ENCODE assay signal across 9 cellular contexts in the genomic region with DNA sequence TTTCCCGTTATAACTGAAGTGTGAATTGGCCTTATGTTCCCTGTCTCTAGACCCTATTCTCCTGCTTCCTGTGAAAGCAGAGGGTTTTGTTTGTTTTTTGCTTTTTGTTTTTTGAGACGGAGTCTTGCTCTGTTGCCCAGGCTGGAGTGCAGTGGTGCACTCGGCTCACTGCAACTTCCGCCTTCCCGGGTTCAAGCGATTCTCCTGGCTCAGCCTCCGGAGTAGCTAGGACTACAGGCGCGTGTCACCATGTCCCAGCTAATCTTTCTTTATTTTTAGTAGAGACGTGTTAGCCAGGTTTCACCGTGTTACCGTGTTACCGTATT. TPM values are rescaled to one million over a fixed set of nuclear protein-coding genes. Genes with fewer than 3 reads are reported as not detected.
DNase-seq lines count a peak whose midpoint lies in the region; ATAC-seq and TF ChIP-seq lines count a peak whose summit lies in the region.
"Had no signal": no experiment of that assay in that cellular context is flagged by ENCODE, and none has a peak within 500 bp of the region (broad histone marks: within the 10 kb centered on the region; RNA-seq: fewer than 3 reads in every experiment).

No MANE protein-coding gene starts in this region.

- H3K4me3 ChIP-seq in fibroblast of villous mesenchyme (ENCODE audit: low read depth, low read length): peak overlapping the region; percentile 59
- H3K4me3 ChIP-seq in osteoblast (ENCODE audit: insufficient read depth, low read length): peak overlapping the region; percentile 70

- no peaks in the 10 kb centered on the region for H3K27me3 Mint-ChIP-seq in CD4-positive, alpha-beta T cell
- no peaks in the 10 kb centered on the region for H3K27me3 Mint-ChIP-seq in T-cell

- peak overlapping the region; percentile 81 for H2AFZ ChIP-seq in osteoblast (ENCODE audit: low read length)

- POLR2A ChIA-PET in CD4-positive, alpha-beta T cell (lab: Charles Lee): interaction anchor here (0.7 to 2.9 kb wide), 3 partner anchors 19 to 30 kb away, joined by 3 to 18 read pairs (median 4); partner anchors contain the start of genes PEX6 and PPP2R5D
- POLR2A ChIA-PET in T-cell (lab: Charles Lee): no interaction called here

- H3K36me3 Mint-ChIP-seq in CD4-positive, alpha-beta T cell (ENCODE audit: low read depth): peaks cover 12% of the 10 kb centered on the region
- peaks cover 21% of the 10 kb centered on the region for H3K36me3 Mint-ChIP-seq in T-cell

- no peak overlapping the region for H3K27ac ChIP-seq in CD4-positive, alpha-beta T cell (ENCODE audit: low read depth, low read length)
- no peak overlapping the region for H3K27ac ChIP-seq in osteoblast (ENCODE audit: low read depth, low read length)

- peaks cover 9% of the 10 kb centered on the region for H3K36me3 ChIP-seq in osteoblast (ENCODE audit: insufficient read depth, low read length)

- TF ChIP-seq CTCF in CD4-positive, alpha-beta T cell (IDR thresholded peaks at IDR 0.05): no peak
- no peak for TF ChIP-seq CTCF in fibroblast of villous mesenchyme (IDR thresholded peaks at IDR 0.05; ENCODE audit: insufficient read depth, low read depth, low read length)
- no peak for TF ChIP-seq CTCF in osteoblast (IDR thresholded peaks at IDR 0.05; ENCODE audit: extremely low read depth, low read depth, low read length)

- no peaks in the 10 kb centered on the region for H3K9me3 Mint-ChIP-seq in CD4-positive, alpha-beta T cell
- no peaks in the 10 kb centered on the region for H3K9me3 Mint-ChIP-seq in T-cell

- peaks cover 11% of the 10 kb centered on the region for H3K4me1 ChIP-seq in osteoblast (ENCODE audit: insufficient read depth, low read length)

- H3K27me3 ChIP-seq in CD4-positive, alpha-beta T cell (ENCODE audit: control insufficient read depth, insufficient read depth, low read length): no peaks in the 10 kb centered on the region
- no peaks in the 10 kb centered on the region for H3K27me3 ChIP-seq in osteoblast (ENCODE audit: insufficient read depth, low read length)

- CTCF ChIA-PET in CD4-positive, alpha-beta T cell (lab: Charles Lee): interaction anchor here (0.6 kb wide), 1 partner anchor 92 kb away, joined by 4 read pairs; no protein-coding TSS in a partner anchor
- CTCF ChIA-PET in T-cell (lab: Charles Lee): no interaction called here

- H3K4me2 ChIP-seq in osteoblast (ENCODE audit: insufficient read depth, low read length): peak overlapping the region; percentile 92

- H3K4me1 Mint-ChIP-seq in CD4-positive, alpha-beta T cell (ENCODE audit: low read depth): peaks cover 20% of the 10 kb centered on the region
- H3K4me1 Mint-ChIP-seq in T-cell: peaks cover 21 to 25% (median 22%) of the 10 kb centered on the region in 3 donors

- ATAC-seq in CD4-positive, alpha-beta T cell (ENCODE audit: poor library complexity): no peak
- no peak for ATAC-seq in T-cell (replicated peaks in 1 of 4)
- no peak for ATAC-seq in GM18861 (IDR thresholded peaks at IDR 0.05; ENCODE audit: unreplicated experiment)
- no peak for ATAC-seq in HG02759 (IDR thresholded peaks at IDR 0.05; ENCODE audit: unreplicated experiment)
- ATAC-seq in GM21786 (IDR thresholded peaks at IDR 0.05; ENCODE audit: unreplicated experiment): no peak

- H3K27ac Mint-ChIP-seq in CD4-positive, alpha-beta T cell: no peak overlapping the region
- H3K27ac Mint-ChIP-seq in T-cell: no peak overlapping the region

- intact Hi-C loops in CD4-positive, alpha-beta T cell (cut with DNase I, micrococcal nuclease): no loop called here

- H3K79me2 ChIP-seq in osteoblast (ENCODE audit: insufficient read depth, low read length): no peaks in the 10 kb centered on the region

- peak overlapping the region; percentile 79 for H3K4me3 Mint-ChIP-seq in CD4-positive, alpha-beta T cell
- peak overlapping the region; percentile 65 to 91 (median 73) for H3K4me3 Mint-ChIP-seq in T-cell

- DNase-seq in CD4-positive, alpha-beta T cell: no peak
- no peak for DNase-seq in T-cell
- DNase-seq in fibroblast of villous mesenchyme (ENCODE audit: low read depth): no peak
- no peak for DNase-seq in osteoblast (ENCODE audit: insufficient read length, low spot score, missing footprints)
- DNase-seq in AG08395 (ENCODE audit: low spot score): no peak

- H4K20me1 ChIP-seq in osteoblast (ENCODE audit: insufficient read depth, low read length): no peaks in the 10 kb centered on the region

- no peaks in the 10 kb centered on the region for H3K9me3 ChIP-seq in CD4-positive, alpha-beta T cell (ENCODE audit: control insufficient read depth, low read length)
- no peaks in the 10 kb centered on the region for H3K9me3 ChIP-seq in osteoblast (ENCODE audit: low read depth, low read length)

RNA-seq across cellular contexts. Expression of gene GNMT, which starts 0.7 kb away (rescaled TPM):
- 1 to 10 TPM; 1.2 to 2.1 TPM for total RNA-seq in CD4-positive, alpha-beta T cell
- 1 to 10 TPM in 4 of 5 donors, under 1 TPM in 1; 0.93 to 3.4 (median 1.3) TPM for total RNA-seq in T-cell
- 0.32 TPM in 1 of 2 replicates, not detected in the other for total RNA-seq in fibroblast of villous mesenchyme
- 0.72 and 0.88 TPM in 2 replicates for total RNA-seq in osteoblast
- total RNA-seq: H4 had no signal

RNA-seq across cellular contexts. Expression of gene PEX6, which starts 19.1 kb away (rescaled TPM):
- total RNA-seq in CD4-positive, alpha-beta T cell: 10 to 100 TPM; 12.8 to 13.6 TPM
- total RNA-seq in T-cell (10 to 100 TPM; 20.5 to 30.5 (median 27.4) TPM), fibroblast of villous mesenchyme (26.4 and 41.0 TPM in 2 replicates), osteoblast (15.3 and 23.5 TPM in 2 replicates)

RNA-seq across cellular contexts. Expression of gene PPP2R5D, which starts 24.5 kb away (rescaled TPM):
- 10 to 100 TPM; 15.3 to 17.5 TPM for total RNA-seq in CD4-positive, alpha-beta T cell
- 10 to 100 TPM; 27.8 to 35.1 (median 33.3) TPM for total RNA-seq in T-cell
- 34.8 and 47.5 TPM in 2 replicates for total RNA-seq in fibroblast of villous mesenchyme
- total RNA-seq in osteoblast: 30.8 and 36.8 TPM in 2 replicates

RNA-seq across cellular contexts. Expression of gene CNPY3, which starts 30.6 kb away (rescaled TPM):
- 10 to 100 TPM; 41.2 to 43.8 TPM for total RNA-seq in CD4-positive, alpha-beta T cell
- total RNA-seq in T-cell: 10 to 100 TPM; 51.2 to 86.2 (median 79.4) TPM
- total RNA-seq in fibroblast of villous mesenchyme: 26.7 and 36.7 TPM in 2 replicates
- total RNA-seq in osteoblast: 33.3 TPM in 2 replicates

RNA-seq across cellular contexts. Expression of gene PTCRA, which starts 44.0 kb away (rescaled TPM):
- total RNA-seq in CD4-positive, alpha-beta T cell: not detected
- under 1 TPM in 1 of 5 donors, not detected in 4; 0.53 TPM for total RNA-seq in T-cell
- not detected in 2 replicates for total RNA-seq in fibroblast of villous mesenchyme
- not detected in 2 replicates for total RNA-seq in osteoblast
- total RNA-seq: H4 had no signal
